In genomic region chr7:111042842-111043241, GRCh38 we compare ENCODE assay signal across 29 cellular contexts. TPM values are rescaled to one million over a fixed set of nuclear protein-coding genes. Genes with fewer than 3 reads are reported as not detected.
"Had no signal": no experiment of that assay in that cellular context is flagged by ENCODE, and none has a peak within 500 bp of the region (broad histone marks: within the 10 kb centered on the region; RNA-seq: fewer than 3 reads in every experiment).

No MANE protein-coding gene starts in this region.

- H3K36me3 Mint-ChIP-seq: mesothelial cell of epicardium, naive B cell had no signal

- H3K27ac ChIP-seq: colonic mucosa, epithelial cell of prostate, esophagus squamous epithelium, gastrocnemius medialis, heart right ventricle, left lung, lower lobe of right lung had no signal

- H3K9me3 ChIP-seq: colonic mucosa, esophagus squamous epithelium, gastrocnemius medialis, heart right ventricle, left lung, lower lobe of right lung, mucosa of descending colon had no signal

- H3K4me3 ChIP-seq: colonic mucosa, esophagus squamous epithelium, gastrocnemius medialis, heart right ventricle, left lung, lower lobe of right lung, mucosa of descending colon had no signal

- DNase-seq: colonic mucosa; cortex of kidney; effector CD8-positive, alpha-beta T cell; effector memory CD8-positive, alpha-beta T cell; endodermal cell; erythroblast; esophagus squamous epithelium; foreskin fibroblast; foreskin melanocyte; gastrocnemius medialis; glutamatergic neuron; head of caudate nucleus; heart right ventricle; hippocampal formation; left cardiac atrium; left lung; left ventricle myocardium superior; lower lobe of right lung; mesenchymal stem cell; mucosa of descending colon; naive B cell had no signal

- H3K9me3 Mint-ChIP-seq: dendritic cell treated with granulocyte-macrophage colony-stimulating factor and Interleukin-4, amounts not matched to agents 40 ng/mL and 50 ng/mL, for 4 days; effector memory CD8-positive, alpha-beta T cell; endodermal cell; mesothelial cell of epicardium; naive B cell had no signal

- H3K4me1 ChIP-seq: colonic mucosa, esophagus squamous epithelium, gastrocnemius medialis, heart right ventricle, left lung, lower lobe of right lung had no signal

- FAIRE-seq: endometrium, islet of Langerhans, keratinocyte had no signal

- H3K27ac Mint-ChIP-seq: dendritic cell treated with granulocyte-macrophage colony-stimulating factor and Interleukin-4, amounts not matched to agents 40 ng/mL and 50 ng/mL, for 4 days; effector memory CD8-positive, alpha-beta T cell; endodermal cell; mesothelial cell of epicardium; naive B cell had no signal

- H3K4me1 Mint-ChIP-seq: naive B cell had no signal

- H3K36me3 ChIP-seq: colonic mucosa, esophagus squamous epithelium, gastrocnemius medialis, heart right ventricle, left lung, lower lobe of right lung had no signal

- ATAC-seq: effector memory CD8-positive, alpha-beta T cell; esophagus mucosa; gastrocnemius medialis; heart right ventricle; left cardiac atrium; left lung; left ventricle myocardium superior; lower lobe of right lung; mucosa of descending colon had no signal

- H3K27me3 Mint-ChIP-seq: dendritic cell treated with granulocyte-macrophage colony-stimulating factor and Interleukin-4, amounts not matched to agents 40 ng/mL and 50 ng/mL, for 4 days; effector memory CD8-positive, alpha-beta T cell; naive B cell had no signal

- H3K27me3 ChIP-seq: colonic mucosa, esophagus squamous epithelium, gastrocnemius medialis, heart right ventricle, left lung had no signal

- H3K4me3 Mint-ChIP-seq: dendritic cell treated with granulocyte-macrophage colony-stimulating factor and Interleukin-4, amounts not matched to agents 40 ng/mL and 50 ng/mL, for 4 days; effector memory CD8-positive, alpha-beta T cell; endodermal cell; mesothelial cell of epicardium; naive B cell had no signal

RNA-seq across cellular contexts. Expression of gene LRRN3, which starts 48.1 kb away (rescaled TPM):
- total RNA-seq: esophagus mucosa, lung microvascular endothelial cell had no signal
- polyA plus RNA-seq: keratinocyte had no signal
